Comparison of ENCODE assay signal across 20 cellular contexts in genomic region chr21:41597811-41598231, GRCh38.
"Had no signal": no experiment of that assay in that cellular context is flagged by ENCODE, and none has a peak within 500 bp of the region (broad histone marks: within the 10 kb centered on the region; RNA-seq: fewer than 3 reads in every experiment).

No MANE protein-coding gene starts in this region.

- H3K36me3 ChIP-seq: pancreas, thoracic aorta, upper lobe of left lung had no signal

- H3K27me3 ChIP-seq: body of pancreas, pancreas, upper lobe of left lung had no signal

- ATAC-seq: activated naive CD8-positive, alpha-beta T cell treated with anti-CD3 and anti-CD28 coated beads, Interleukin-2, amount 50 U/mL, for 24 hours; body of pancreas; foreskin keratinocyte; pancreas; psoas muscle; right cardiac atrium; stimulated activated effector memory CD8-positive, alpha-beta T cell treated with anti-CD3 and anti-CD28 coated beads, Interleukin-12 subunit alpha, Interleukin-12 subunit beta, amount 100 ng/mL, for 72 hours had no signal

- H3K9me3 ChIP-seq: body of pancreas, pancreas, psoas muscle, thoracic aorta, upper lobe of left lung had no signal

- DNase-seq: activated CD4-positive, alpha-beta T cell treated with anti-CD3 and anti-CD28 coated beads for 1 hour; activated naive CD4-positive, alpha-beta T cell treated with anti-CD3 and anti-CD28 coated beads, Interleukin-2, amount 50 U/mL, for 16 hours; activated naive CD8-positive, alpha-beta T cell treated with anti-CD3 and anti-CD28 coated beads, Interleukin-2, amount 50 U/mL, for 24 hours; activated T-cell treated with anti-CD3 and anti-CD28 coated beads for 4 hours; caudate nucleus; dermis blood vessel endothelial cell; effector CD8-positive, alpha-beta T cell; foreskin keratinocyte; immature natural killer cell; kidney glomerular epithelial cell; psoas muscle; right cardiac atrium; stimulated activated CD4-positive, alpha-beta T cell treated with anti-CD3 and anti-CD28 coated beads, Interleukin-1b, Interleukin-23, amount 100 ng/mL, for 48 hours; T-helper 1 cell; upper lobe of left lung had no signal

- H3K4me3 ChIP-seq: body of pancreas, pancreas, psoas muscle, skin epidermis, thoracic aorta, upper lobe of left lung had no signal

- H3K27ac ChIP-seq: body of pancreas, foreskin keratinocyte, pancreas, psoas muscle, skin epidermis, thoracic aorta had no signal

- H3K4me1 ChIP-seq: foreskin keratinocyte, psoas muscle had no signal
